ENCODE assay signal across 13 cellular contexts in genomic region chr6:20191951-20192350, GRCh38. TPM values are rescaled to one million over a fixed set of nuclear protein-coding genes. Genes with fewer than 3 reads are reported as not detected.
DNase-seq lines count a peak whose midpoint lies in the region; ATAC-seq, FAIRE-seq and TF ChIP-seq lines count a peak whose summit lies in the region.
"Had no signal": no experiment of that assay in that cellular context is flagged by ENCODE, and none has a peak within 500 bp of the region (broad histone marks: within the 10 kb centered on the region; RNA-seq: fewer than 3 reads in every experiment).

No MANE protein-coding gene starts in this region.

- TF ChIP-seq EP300 in HepG2 (IDR thresholded peaks at IDR 0.05; ENCODE audit: low read depth in 2 of 2, low read length in 2 of 2) = no peak
- TF ChIP-seq EP300 in HepG2 (CRISPR knock-in tag; IDR thresholded peaks at IDR 0.05; ENCODE audit: borderline replicate concordance) = no peak

- no peak for TF ChIP-seq POLR2A in body of pancreas (IDR thresholded peaks at IDR 0.05)
- TF ChIP-seq POLR2A in HepG2 (IDR thresholded peaks at IDR 0.05; ENCODE audit: insufficient read depth in 1 of 2, low read depth in 2 of 2, low read length in 2 of 2) = no peak

- intact Hi-C loops in CD4-positive, alpha-beta memory T cell (cut with micrococcal nuclease) = no loop called here
- intact Hi-C loops in body of pancreas (cut with DNase I) (no loop called here), pancreas (cut with DNase I) (no loop called here), HepG2 (cut with micrococcal nuclease; ENCODE audit: unreplicated experiment) (no loop called here), cardiac septum (cut with DNase I) (no loop called here)

- H4K20me1 ChIP-seq in HepG2 (ENCODE audit: insufficient read depth, low read length) = no peaks in the 10 kb centered on the region

- peaks cover 0 to 2% (median 0%) of the 10 kb centered on the region in 8 donors for H3K9me3 Mint-ChIP-seq in CD4-positive, alpha-beta memory T cell
- H3K9me3 Mint-ChIP-seq in HFFc6 = no peaks in the 10 kb centered on the region

- no peak overlapping the region for H3K4me3 Mint-ChIP-seq in CD4-positive, alpha-beta memory T cell
- H3K4me3 Mint-ChIP-seq in HFFc6 = no peak overlapping the region

- CTCF ChIA-PET in CD4-positive, alpha-beta memory T cell (lab: Charles Lee; ENCODE audit: partially characterized antibody) = no interaction called here
- CTCF ChIA-PET in HepG2 (lab: Yijun Ruan, JAX; ENCODE audit: low intra/inter-chr PET ratio, low total read pairs) = no interaction called here

- H2AFZ ChIP-seq in HepG2 (ENCODE audit: low read length) = no peak overlapping the region

- ATAC-seq in body of pancreas (no peak), pancreas (peak in 3 of 4 donors; percentile 43 to 55 (median 53)), HepG2 (no peak), HG02973 (IDR thresholded peaks at IDR 0.05; ENCODE audit: unreplicated experiment) (no peak)

- WGBS in body of pancreas, 2 donors = 4 to 23% methylated on average over 1 of the region's 1 CpG
- 0 to 14% methylated on average over 1 of the region's 1 CpG for WGBS in pancreas, 2 donors
- WGBS in HepG2 (ENCODE audit: low lambda C conversion rate) = 3% methylated on average over 1 of the region's 1 CpG

- no peaks in the 10 kb centered on the region for H3K9me3 ChIP-seq in CD4-positive, alpha-beta memory T cell (ENCODE audit: control insufficient read depth in 1 of 2, low read length in 2 of 2)
- no peaks in the 10 kb centered on the region for H3K9me3 ChIP-seq in body of pancreas
- H3K9me3 ChIP-seq in pancreas = no peaks in the 10 kb centered on the region
- no peaks in the 10 kb centered on the region for H3K9me3 ChIP-seq in HepG2 (ENCODE audit: low read length)
- H3K9me3 ChIP-seq: BE2C had no signal

- no peak overlapping the region for H3K4me2 ChIP-seq in HepG2 (ENCODE audit: low read depth, low read length)

- no peaks in the 10 kb centered on the region for H3K27me3 ChIP-seq in CD4-positive, alpha-beta memory T cell (ENCODE audit: insufficient read depth, low read length)
- H3K27me3 ChIP-seq in body of pancreas (no peaks in the 10 kb centered on the region), pancreas (no peaks in the 10 kb centered on the region), HepG2 (ENCODE audit: control insufficient read depth in 1 of 2, insufficient read depth in 2 of 2, low read length in 2 of 2) (no peaks in the 10 kb centered on the region)

- H3K4me1 Mint-ChIP-seq in CD4-positive, alpha-beta memory T cell = peaks cover 9 to 21% (median 12%) of the 10 kb centered on the region in 4 donors
- H3K4me1 Mint-ChIP-seq in HFFc6 (ENCODE audit: low read depth) = peaks cover 37% of the 10 kb centered on the region

- TF ChIP-seq CTCF in HFFc6 (IDR thresholded peaks at IDR 0.05) (no peak), body of pancreas (IDR thresholded peaks at IDR 0.05) (no peak), pancreas (IDR thresholded peaks at IDR 0.05) (no peak), HepG2 (CRISPR knock-in tag; IDR thresholded peaks at IDR 0.05) (no peak)

- no peak overlapping the region for H3K27ac ChIP-seq in CD4-positive, alpha-beta memory T cell (ENCODE audit: low read depth, low read length)
- H3K27ac ChIP-seq in body of pancreas (peak overlapping the region in 3 of 4 donors; percentile 20 to 74 (median 35)), pancreas (peak overlapping the region in 2 of 4 donors; percentile 19 to 60), HepG2 (ENCODE audit: extremely low read length, insufficient read depth, low read length) (no peak overlapping the region)

- H3K27me3 Mint-ChIP-seq in CD4-positive, alpha-beta memory T cell = no peaks in the 10 kb centered on the region
- no peaks in the 10 kb centered on the region for H3K27me3 Mint-ChIP-seq in HFFc6 (ENCODE audit: insufficient read depth)

- DNase-seq in CD4-positive, alpha-beta memory T cell = no peak
- no peak for DNase-seq in HFFc6
- DNase-seq in body of pancreas = no peak
- DNase-seq in pancreas = no peak
- no peak for DNase-seq in HepG2 (ENCODE audit: low spot score)
- DNase-seq in cardiac septum (ENCODE audit: low spot score) = no peak
- DNase-seq: BE2C, IMR-90, MV-4-11, NCI-H1417 treated with DMSO at 0.1 percent for 48 hours, NCI-H524, SHP77 treated with DMSO at 0.1 percent for 48 hours had no signal

- in situ Hi-C loops in HepG2 (cut with HindIII; ENCODE audit: extremely low pct_ligation_motif_present, low pct_unique_long_range_greater_than_20kb) = no loop called here

- peak overlapping the region in 4 of 7 donors; percentile 0 to 32 (median 2) for H3K27ac Mint-ChIP-seq in CD4-positive, alpha-beta memory T cell
- H3K27ac Mint-ChIP-seq in HFFc6 = peak overlapping the region; percentile 0; the same call in 1 of the 2 replicates

- no peak for TF ChIP-seq RAD21 in HepG2 (CRISPR knock-in tag; IDR thresholded peaks at IDR 0.05)

- BruUV-seq in HepG2 (replicated peaks; lab: Mats Ljungman, UMichigan) = no TSS peak

- H3K36me3 Mint-ChIP-seq in CD4-positive, alpha-beta memory T cell = peaks cover 11 to 45% of the 10 kb centered on the region in 2 donors
- H3K36me3 Mint-ChIP-seq in HFFc6 (ENCODE audit: low read depth) = peaks cover 6% of the 10 kb centered on the region

- H3K4me1 ChIP-seq in CD4-positive, alpha-beta memory T cell (ENCODE audit: insufficient read depth, low read length) = no peaks in the 10 kb centered on the region
- H3K4me1 ChIP-seq in body of pancreas (peaks cover 15% of the 10 kb centered on the region), pancreas (no peaks in the 10 kb centered on the region), HepG2 (ENCODE audit: insufficient read depth, low read length) (no peaks in the 10 kb centered on the region)
- H3K4me1 ChIP-seq: BE2C had no signal

- no peaks in the 10 kb centered on the region for H3K79me2 ChIP-seq in HepG2 (ENCODE audit: insufficient read depth, low read length)

- FAIRE-seq in pancreas (lab: Jason Lieb, UNC) (no peak), HepG2 (lab: Jason Lieb, UNC) (no peak)

- H3K36me3 ChIP-seq in CD4-positive, alpha-beta memory T cell (ENCODE audit: insufficient read depth, low read length) = no peaks in the 10 kb centered on the region
- H3K36me3 ChIP-seq in body of pancreas (replicated peaks in 1 of 2; ENCODE audit: insufficient read depth in 1 of 2, low read depth in 2 of 2) (no peaks in the 10 kb centered on the region), pancreas (no peaks in the 10 kb centered on the region), HepG2 (replicated peaks in 1 of 2; ENCODE audit: control insufficient read depth in 1 of 2, insufficient read depth in 2 of 2, low read length in 2 of 2) (no peaks in the 10 kb centered on the region)
- H3K36me3 ChIP-seq: BE2C had no signal

- no peak overlapping the region for H3K4me3 ChIP-seq in CD4-positive, alpha-beta memory T cell (ENCODE audit: low read length in 2 of 2)
- H3K4me3 ChIP-seq in body of pancreas = no peak overlapping the region
- H3K4me3 ChIP-seq in pancreas = no peak overlapping the region
- H3K4me3 ChIP-seq in HepG2 (replicated peaks in 1 of 3; ENCODE audit: insufficient read depth in 1 of 3, low read depth in 2 of 3, low read length in 3 of 3) = no peak overlapping the region

- POLR2A ChIA-PET in CD4-positive, alpha-beta memory T cell (lab: Charles Lee; ENCODE audit: partially characterized antibody) = no interaction called here
- POLR2A ChIA-PET in HepG2 (lab: Yijun Ruan, JAX) = no interaction called here

- no peak overlapping the region for H3K9ac ChIP-seq in HepG2 (ENCODE audit: insufficient read depth, low read depth, low read length)

TF ChIP-seq in HepG2, 621 proteins besides CTCF, POLR2A, EP300 and RAD21 (continues in another document):
- TF ChIP-seq RXRB (CRISPR knock-in tag; IDR thresholded peaks at IDR 0.05; ENCODE audit: borderline replicate concordance) (no peak), ZNF282 (IDR thresholded peaks at IDR 0.05; ENCODE audit: partially characterized antibody) (no peak)

RNA-seq across cellular contexts. Expression of gene MBOAT1, which starts 20.3 kb away (rescaled TPM):
- 10 to 100 TPM; 21.3 to 24.6 TPM for total RNA-seq in CD4-positive, alpha-beta memory T cell
- polyA plus RNA-seq in CD4-positive, alpha-beta memory T cell = 1 to 10 TPM in 1 of 2 donors, under 1 TPM in 1; 0.49 to 3.8 TPM
- total RNA-seq in HFFc6 (2021; fragmentation: NEBNext Ultra II Directional; extraction: Animal tissue kit (Norgen Biotek cat#: 25700)) = 1 to 10 TPM; 5.4 to 7.7 (median 6.1) TPM
- 10 to 100 TPM in 1 of 2 donors, 1 to 10 TPM in 1; 4.6 to 10.1 TPM for total RNA-seq in body of pancreas
- total RNA-seq in pancreas = 10 to 100 TPM in 1 of 6 donors, 1 to 10 TPM in 5; 3.1 to 21.3 (median 4.6) TPM
- 1 to 10 TPM; 2.7 to 5.5 TPM for polyA plus RNA-seq in pancreas
- not detected in 2 replicates for total RNA-seq in HepG2 (2016; rRNA removed; fragmentation: Illumina TruSeq; extraction: Trizol)
- not detected in 2 replicates for total RNA-seq in HepG2 (2016; cell fraction: cytosol; rRNA removed; fragmentation: Illumina TruSeq; extraction: Trizol; ENCODE audit: low read depth)
- 0.06 TPM in 1 of 2 replicates, not detected in the other for total RNA-seq in HepG2 (2016; cell fraction: insoluble cytoplasmic fraction; rRNA removed; fragmentation: Illumina TruSeq; extraction: Trizol)
- total RNA-seq in HepG2 (2016; cell fraction: membrane; rRNA removed; fragmentation: Illumina TruSeq; extraction: Trizol) = not detected in 2 replicates
- total RNA-seq in HepG2 (2016; cell fraction: nucleus; rRNA removed; fragmentation: Illumina TruSeq; extraction: Trizol) = not detected in 2 replicates
- 0.04 TPM in 1 of 2 replicates, not detected in the other for polyA plus RNA-seq in HepG2 (2011; rRNA removed)
- not detected in 2 replicates for polyA plus RNA-seq in HepG2 (2011; cell fraction: cytosol; rRNA removed)
- not detected in 2 replicates for polyA plus RNA-seq in HepG2 (2011; cell fraction: nucleus; rRNA removed)
- not detected in 2 replicates for polyA plus RNA-seq in HepG2 (2012)
- polyA plus RNA-seq in HepG2 (2016; cell fraction: cytosol; fragmentation: Illumina TruSeq; extraction: Trizol; ENCODE audit: low read depth) = not detected in 2 replicates
- not detected in 2 replicates for polyA plus RNA-seq in HepG2 (2016; cell fraction: insoluble cytoplasmic fraction; fragmentation: Illumina TruSeq; extraction: Trizol; ENCODE audit: low read depth)
- not detected in 2 replicates for polyA plus RNA-seq in HepG2 (2016; cell fraction: membrane; fragmentation: Illumina TruSeq; extraction: Trizol; ENCODE audit: low read depth)
- not detected in 2 replicates for polyA plus RNA-seq in HepG2 (2016; cell fraction: nucleus; fragmentation: Illumina TruSeq; extraction: Trizol; ENCODE audit: insufficient read depth, low read depth)
- 13.9 TPM in 1 of 2 replicates, not detected in the other for polyA minus RNA-seq in HepG2 (2011; rRNA and poly(A)+ RNA removed; ENCODE audit: low replicate concordance)
- not detected in 2 replicates for polyA minus RNA-seq in HepG2 (2011; cell fraction: cytosol; rRNA and poly(A)+ RNA removed)
- not detected in 2 replicates for polyA minus RNA-seq in HepG2 (2011; cell fraction: nucleus; rRNA and poly(A)+ RNA removed)
- total RNA-seq in cardiac septum = 2.4 TPM

Comparison
In these comparisons a context has a peak if more than half of its experiments do, and no peak if none do; other contexts are left out.
1. H3K27ac ChIP-seq: peak in body of pancreas (3 of 4); none in CD4-positive, alpha-beta memory T cell (single experiment) and HepG2 (single experiment).
2. ATAC-seq: peak in pancreas (3 of 4); none in body of pancreas (single experiment), HepG2 (single experiment) and HG02973 (single experiment).